ENCODE assay signal across 9 cellular contexts in the genomic region with DNA sequence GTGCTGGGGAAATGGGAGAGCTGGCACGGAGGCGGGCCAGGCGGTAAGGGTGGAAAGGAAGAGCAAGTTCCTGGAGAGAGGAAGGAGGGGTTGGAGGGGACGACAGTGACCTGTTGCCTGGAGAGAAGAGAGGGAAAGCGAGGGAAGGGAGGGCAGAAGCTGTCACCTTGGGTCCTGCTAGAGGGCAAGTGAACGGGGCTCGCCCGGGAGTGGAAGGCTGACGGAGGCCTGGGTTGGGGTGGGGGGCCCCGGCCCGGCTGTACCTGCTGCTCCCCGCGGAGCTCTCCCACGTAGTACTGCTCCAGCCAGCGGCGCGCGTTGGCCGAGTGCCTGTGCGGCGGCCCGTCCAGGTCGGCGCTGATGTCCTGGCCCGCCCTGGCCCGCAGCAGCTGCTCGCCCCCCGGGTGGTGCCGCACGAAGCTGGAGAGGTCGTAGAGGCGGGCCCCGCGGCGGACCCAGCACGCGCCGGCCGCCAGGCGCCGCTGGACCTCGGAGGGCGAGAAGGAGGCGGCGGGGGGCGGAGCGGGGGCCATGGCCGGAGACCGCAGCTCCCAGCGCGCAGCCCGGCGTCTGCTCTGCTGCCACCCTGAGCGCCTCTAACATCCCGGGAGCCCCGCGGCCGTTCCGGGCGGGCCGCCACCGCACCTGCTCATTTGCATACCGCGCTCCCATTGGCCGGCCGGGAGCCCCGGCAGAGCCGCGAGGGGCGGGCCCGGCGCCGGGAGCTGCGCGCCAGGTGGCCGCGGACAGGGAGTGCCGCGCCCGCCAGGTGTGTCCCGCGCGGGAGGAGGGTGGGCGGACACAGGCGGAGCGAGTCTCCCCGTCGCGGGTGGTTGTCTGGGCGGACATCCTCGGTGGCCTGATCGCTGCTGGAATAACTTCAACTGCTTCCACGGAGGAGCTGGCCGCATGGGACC. TPM values are rescaled to one million over a fixed set of nuclear protein-coding genes. Genes with fewer than 3 reads are reported as not detected.
A peak's percentile ranks its signal among the peaks of the same experiment; 100 is the strongest.
DNase-seq lines count a peak whose midpoint lies in the region; ATAC-seq and TF ChIP-seq lines count a peak whose summit lies in the region.
"Had no signal": no experiment of that assay in that cellular context is flagged by ENCODE, and none has a peak within 500 bp of the region (broad histone marks: within the 10 kb centered on the region; RNA-seq: fewer than 3 reads in every experiment).

A gene with protein sequence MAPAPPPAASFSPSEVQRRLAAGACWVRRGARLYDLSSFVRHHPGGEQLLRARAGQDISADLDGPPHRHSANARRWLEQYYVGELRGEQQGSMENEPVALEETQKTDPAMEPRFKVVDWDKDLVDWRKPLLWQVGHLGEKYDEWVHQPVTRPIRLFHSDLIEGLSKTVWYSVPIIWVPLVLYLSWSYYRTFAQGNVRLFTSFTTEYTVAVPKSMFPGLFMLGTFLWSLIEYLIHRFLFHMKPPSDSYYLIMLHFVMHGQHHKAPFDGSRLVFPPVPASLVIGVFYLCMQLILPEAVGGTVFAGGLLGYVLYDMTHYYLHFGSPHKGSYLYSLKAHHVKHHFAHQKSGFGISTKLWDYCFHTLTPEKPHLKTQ (minus strand): TSS at position 598 of the 917 bp plus-strand sequence. CDS start 65 bp downstream, at position 533.

- intact Hi-C loops in activated T-helper 1 cell treated with anti-CD3 and anti-CD28 coated beads, Interleukin-12 subunit alpha, Interleukin-12 subunit beta, Interleukin-2, Interleukin-4 antibody, amounts not matched to agents 30 ng/mL and 10 ng/mL and 1 ng/mL, durations not matched to agents 14 hours and 24 hours and 36 hours (cut with micrococcal nuclease) = loop anchor here (5.0 kb wide), 1 partner anchor 67 kb away; no protein-coding TSS in a partner anchor

- peak within 1 kb of the TSS; percentile 74 for H3K4me3 Mint-ChIP-seq in activated T-helper 1 cell treated with anti-CD3 and anti-CD28 coated beads, Interleukin-12 subunit alpha, Interleukin-12 subunit beta, Interleukin-2, Interleukin-4 antibody, amounts not matched to agents 30 ng/mL and 10 ng/mL and 1 ng/mL, durations not matched to agents 14 hours and 24 hours and 36 hours
- peak within 1 kb of the TSS; percentile 77 for H3K4me3 Mint-ChIP-seq in neural crest cell

- H3K27ac ChIP-seq in foreskin keratinocyte (no peak within 1 kb of the TSS), substantia nigra (ENCODE audit: low read depth, low read length, poor library complexity, severe bottlenecking) (peak within 1 kb of the TSS; percentile 99)

- H3K9me3 Mint-ChIP-seq in activated T-helper 1 cell treated with anti-CD3 and anti-CD28 coated beads, Interleukin-12 subunit alpha, Interleukin-12 subunit beta, Interleukin-2, Interleukin-4 antibody, amounts not matched to agents 30 ng/mL and 10 ng/mL and 1 ng/mL, durations not matched to agents 14 hours and 24 hours and 36 hours = no peaks in the 10 kb centered on the region
- no peaks in the 10 kb centered on the region for H3K9me3 Mint-ChIP-seq in neural crest cell

- peak; percentile 40 for TF ChIP-seq CTCF in foreskin keratinocyte (conservative IDR thresholded peaks at IDR 0.05)
- TF ChIP-seq CTCF in neural crest cell (conservative IDR thresholded peaks at IDR 0.05) = peak; percentile 59

- no peaks in the 10 kb centered on the region for H3K36me3 Mint-ChIP-seq in activated T-helper 1 cell treated with anti-CD3 and anti-CD28 coated beads, Interleukin-12 subunit alpha, Interleukin-12 subunit beta, Interleukin-2, Interleukin-4 antibody, amounts not matched to agents 30 ng/mL and 10 ng/mL and 1 ng/mL, durations not matched to agents 14 hours and 24 hours and 36 hours (ENCODE audit: low read depth)
- no peaks in the 10 kb centered on the region for H3K36me3 Mint-ChIP-seq in neural crest cell (ENCODE audit: low read depth)

- H3K4me1 ChIP-seq in foreskin keratinocyte = no peaks in the 10 kb centered on the region

- H3K27me3 Mint-ChIP-seq in activated T-helper 1 cell treated with anti-CD3 and anti-CD28 coated beads, Interleukin-12 subunit alpha, Interleukin-12 subunit beta, Interleukin-2, Interleukin-4 antibody, amounts not matched to agents 30 ng/mL and 10 ng/mL and 1 ng/mL, durations not matched to agents 14 hours and 24 hours and 36 hours (ENCODE audit: insufficient read depth) = peaks cover 43% of the 10 kb centered on the region
- H3K27me3 Mint-ChIP-seq in neural crest cell (ENCODE audit: low read depth) = peaks cover 61% of the 10 kb centered on the region

- peak; percentile 81 for ATAC-seq in GM21526 (IDR thresholded peaks at IDR 0.05; ENCODE audit: low FRiP score, unreplicated experiment)
- peak; percentile 99 for ATAC-seq in foreskin keratinocyte

- peaks cover 17% of the 10 kb centered on the region for H3K4me1 Mint-ChIP-seq in activated T-helper 1 cell treated with anti-CD3 and anti-CD28 coated beads, Interleukin-12 subunit alpha, Interleukin-12 subunit beta, Interleukin-2, Interleukin-4 antibody, amounts not matched to agents 30 ng/mL and 10 ng/mL and 1 ng/mL, durations not matched to agents 14 hours and 24 hours and 36 hours (ENCODE audit: low read depth)
- H3K4me1 Mint-ChIP-seq in neural crest cell = peaks cover 11% of the 10 kb centered on the region

- H3K27me3 ChIP-seq in foreskin keratinocyte = peaks cover 44% of the 10 kb centered on the region

- DNase-seq in DMS153 (lab: John Stamatoyannopoulos, UW) (peak; percentile 90), HuH-7 (ENCODE audit: low spot score) (peak; percentile 97), OCI-M1 (lab: John Stamatoyannopoulos, UW) (peak; percentile 81), foreskin keratinocyte (peak; percentile 23 to 47), neural crest cell (ENCODE audit: low read depth, low spot score) (peak; percentile 70), substantia nigra (lab: John Stamatoyannopoulos, UW) (peak; percentile 29 to 94 (median 83))
- DNase-seq in activated T-helper 1 cell treated with anti-CD3 and anti-CD28 coated beads, Interleukin-12 subunit alpha, Interleukin-12 subunit beta, Interleukin-2, Interleukin-4 antibody, amounts not matched to agents 30 ng/mL and 10 ng/mL and 1 ng/mL, durations not matched to agents 14 hours and 24 hours and 36 hours (ENCODE audit: low spot score) = peak; percentile 69

- H3K27ac Mint-ChIP-seq in activated T-helper 1 cell treated with anti-CD3 and anti-CD28 coated beads, Interleukin-12 subunit alpha, Interleukin-12 subunit beta, Interleukin-2, Interleukin-4 antibody, amounts not matched to agents 30 ng/mL and 10 ng/mL and 1 ng/mL, durations not matched to agents 14 hours and 24 hours and 36 hours = no peak within 1 kb of the TSS
- no peak within 1 kb of the TSS for H3K27ac Mint-ChIP-seq in neural crest cell (ENCODE audit: unreplicated experiment)

RNA-seq across cellular contexts. Expression of the gene that starts here (rescaled TPM):
- total RNA-seq in activated T-helper 1 cell treated with anti-CD3 and anti-CD28 coated beads, Interleukin-12 subunit alpha, Interleukin-12 subunit beta, Interleukin-2, Interleukin-4 antibody, amounts not matched to agents 30 ng/mL and 10 ng/mL and 1 ng/mL, durations not matched to agents 14 hours and 24 hours and 36 hours = not detected in 2 replicates
- total RNA-seq in foreskin keratinocyte (0.14 and 0.27 TPM in 2 replicates), neural crest cell (not detected in 2 replicates)
- 0.17 and 0.18 TPM in 2 replicates for polyA plus RNA-seq in foreskin keratinocyte
- total RNA-seq: dermis microvascular lymphatic vessel endothelial cell had no signal

Comparison
In these comparisons a context has a peak if more than half of its experiments do, and no peak if none do; other contexts are left out.
1. Peak in DNase-seq in activated T-helper 1 cell treated with anti-CD3 and anti-CD28 coated beads, Interleukin-12 subunit alpha, Interleukin-12 subunit beta, Interleukin-2, Interleukin-4 antibody, amounts not matched to agents 30 ng/mL and 10 ng/mL and 1 ng/mL, durations not matched to agents 14 hours and 24 hours and 36 hours; RNA of the gene not detected or under 1 TPM.
2. Peak in DNase-seq and ATAC-seq in foreskin keratinocyte; RNA of the gene not detected or under 1 TPM.
3. Peak in DNase-seq in neural crest cell; RNA of the gene not detected or under 1 TPM.
4. DNase-seq: peak in every context shown above with its lines; median percentile 97 in HuH-7; 90 in DMS153; 83 in substantia nigra; 81 in OCI-M1; 70 in neural crest cell; 69 in activated T-helper 1 cell treated with anti-CD3 and anti-CD28 coated beads, Interleukin-12 subunit alpha, Interleukin-12 subunit beta, Interleukin-2, Interleukin-4 antibody, amounts not matched to agents 30 ng/mL and 10 ng/mL and 1 ng/mL, durations not matched to agents 14 hours and 24 hours and 36 hours; 35 in foreskin keratinocyte.